In genomic region chr5:160341309-160341874, GRCh38 we compare ENCODE assay signal across 29 cellular contexts. TPM values are rescaled to one million over a fixed set of nuclear protein-coding genes. Genes with fewer than 3 reads are reported as not detected.
"Had no signal": no experiment of that assay in that cellular context is flagged by ENCODE, and none has a peak within 500 bp of the region (broad histone marks: within the 10 kb centered on the region; RNA-seq: fewer than 3 reads in every experiment).

No MANE protein-coding gene starts in this region.

- H3K27ac ChIP-seq: Peyer's patch, RWPE1, SJCRH30 had no signal

- H3K36me3 Mint-ChIP-seq: activated CD8-positive, alpha-beta memory T cell treated with anti-CD3 and anti-CD28 coated beads, Interleukin-2, amount 10 ng/mL, durations not matched to agents 7 days and 5 days; activated naive CD4-positive, alpha-beta T cell treated with anti-CD3 and anti-CD28 coated beads, Interleukin-2, amount 50 U/mL, for 72 hours had no signal

- FAIRE-seq: astrocyte had no signal

- H3K27me3 Mint-ChIP-seq: activated CD4-positive, alpha-beta T cell treated with anti-CD3 and anti-CD28 coated beads, Interleukin-2, amount 10 ng/mL, durations not matched to agents 24 days and 14 days had no signal

- H3K4me3 Mint-ChIP-seq: activated B cell treated with CpG ODN at 0.5 μM for 24 hours; activated CD4-positive, alpha-beta T cell treated with anti-CD3 and anti-CD28 coated beads, Interleukin-2, amount 10 ng/mL, durations not matched to agents 24 days and 14 days; activated CD8-positive, alpha-beta memory T cell treated with anti-CD3 and anti-CD28 coated beads, Interleukin-2, amount 10 ng/mL, durations not matched to agents 7 days and 5 days; activated naive CD8-positive, alpha-beta T cell treated with anti-CD3 and anti-CD28 coated beads, Interleukin-2, amount 50 U/mL, for 24 hours; activated T-cell treated with anti-CD3 and anti-CD28 coated beads, Interleukin-2, amount 50 U/mL, for 24 hours; activated T-helper 1 cell treated with anti-CD3 and anti-CD28 coated beads, Interleukin-12 subunit alpha, Interleukin-12 subunit beta, Interleukin-2, Interleukin-4 antibody, amounts not matched to agents 30 ng/mL and 10 ng/mL and 1 ng/mL, durations not matched to agents 14 hours and 24 hours and 36 hours; T-helper 1 cell treated with Interleukin-12 subunit alpha and Interleukin-12 subunit beta and Interleukin-4 antibody, amounts not matched to agents 30 μg/mL and 1 μg/mL, for 36 hours had no signal

- H3K36me3 ChIP-seq: Peyer's patch, SJCRH30 had no signal

- ATAC-seq: activated CD8-positive, alpha-beta memory T cell treated with anti-CD3 and anti-CD28 coated beads, Interleukin-2, amount 10 ng/mL, durations not matched to agents 7 days and 5 days; activated naive CD4-positive, alpha-beta T cell treated with anti-CD3 and anti-CD28 coated beads, Interleukin-2, amount 50 U/mL, for 72 hours; activated naive CD8-positive, alpha-beta T cell treated with anti-CD3 and anti-CD28 coated beads, Interleukin-2, amount 50 U/mL, for 24 hours; SK-N-SH treated with all-trans-retinoic acid at 6 μM for 48 hours had no signal

- H3K4me1 ChIP-seq: SJCRH30 had no signal

- H3K27me3 ChIP-seq: Peyer's patch, SJCRH30 had no signal

- H3K4me3 ChIP-seq: Peyer's patch, SJCRH30 had no signal

- H3K9me3 Mint-ChIP-seq: activated B cell treated with CpG ODN at 0.5 μM for 24 hours; activated CD4-positive, alpha-beta T cell treated with anti-CD3 and anti-CD28 coated beads, Interleukin-2, amount 10 ng/mL, durations not matched to agents 24 days and 14 days; activated naive CD4-positive, alpha-beta T cell treated with anti-CD3 and anti-CD28 coated beads, Interleukin-2, amount 50 U/mL, for 72 hours; activated naive CD8-positive, alpha-beta T cell treated with anti-CD3 and anti-CD28 coated beads, Interleukin-2, amount 50 U/mL, for 24 hours; activated T-cell treated with anti-CD3 and anti-CD28 coated beads, Interleukin-2, amount 50 U/mL, for 24 hours; activated T-helper 1 cell treated with anti-CD3 and anti-CD28 coated beads, Interleukin-12 subunit alpha, Interleukin-12 subunit beta, Interleukin-2, Interleukin-4 antibody, amounts not matched to agents 30 ng/mL and 10 ng/mL and 1 ng/mL, durations not matched to agents 14 hours and 24 hours and 36 hours; T-helper 1 cell treated with Interleukin-12 subunit alpha and Interleukin-12 subunit beta and Interleukin-4 antibody, amounts not matched to agents 30 μg/mL and 1 μg/mL, for 36 hours had no signal

- H3K4me1 Mint-ChIP-seq: activated B cell treated with CpG ODN at 0.5 μM for 24 hours had no signal

- H3K27ac Mint-ChIP-seq: activated B cell treated with CpG ODN at 0.5 μM for 24 hours; activated CD4-positive, alpha-beta T cell treated with anti-CD3 and anti-CD28 coated beads, Interleukin-2, amount 10 ng/mL, durations not matched to agents 24 days and 14 days; activated CD8-positive, alpha-beta memory T cell treated with anti-CD3 and anti-CD28 coated beads, Interleukin-2, amount 10 ng/mL, durations not matched to agents 7 days and 5 days; activated naive CD4-positive, alpha-beta T cell treated with anti-CD3 and anti-CD28 coated beads, Interleukin-2, amount 50 U/mL, for 72 hours; activated naive CD8-positive, alpha-beta T cell treated with anti-CD3 and anti-CD28 coated beads, Interleukin-2, amount 50 U/mL, for 24 hours; activated T-cell treated with anti-CD3 and anti-CD28 coated beads, Interleukin-2, amount 50 U/mL, for 24 hours; activated T-helper 1 cell treated with anti-CD3 and anti-CD28 coated beads, Interleukin-12 subunit alpha, Interleukin-12 subunit beta, Interleukin-2, Interleukin-4 antibody, amounts not matched to agents 30 ng/mL and 10 ng/mL and 1 ng/mL, durations not matched to agents 14 hours and 24 hours and 36 hours; T-helper 1 cell treated with Interleukin-12 subunit alpha and Interleukin-12 subunit beta and Interleukin-4 antibody, amounts not matched to agents 30 μg/mL and 1 μg/mL, for 36 hours had no signal

- H3K9me3 ChIP-seq: Peyer's patch, SJCRH30 had no signal

- DNase-seq: activated B cell treated with CpG ODN at 0.5 μM for 24 hours; activated CD4-positive, alpha-beta T cell treated with anti-CD3 and anti-CD28 coated beads for 1 hour; activated CD4-positive, alpha-beta T cell treated with anti-CD3 and anti-CD28 coated beads, Interleukin-2, amount 10 ng/mL, durations not matched to agents 24 days and 14 days; activated CD4-positive, alpha-beta T cell treated with anti-CD3 and anti-CD28 coated beads, Interleukin-2, amount 50 U/mL, for 48 hours; activated CD8-positive, alpha-beta memory T cell treated with anti-CD3 and anti-CD28 coated beads, Interleukin-2, amount 10 ng/mL, durations not matched to agents 7 days and 5 days; activated effector memory CD4-positive, alpha-beta T cell treated with Interleukin-2 at 50 U/mL for 16 hours; activated naive CD4-positive, alpha-beta T cell; activated naive CD8-positive, alpha-beta T cell treated with anti-CD3 and anti-CD28 coated beads, Interleukin-2, amount 50 U/mL, for 24 hours; activated T-cell treated with anti-CD3 and anti-CD28 coated beads, Interleukin-2, amount 50 U/mL, for 24 hours; caudate nucleus; Karpas-422; MM.1S; NCI-H1105 treated with DMSO at 0.1 percent for 48 hours; NCI-H1436 treated with DMSO at 0.1 percent for 48 hours; NCI-H187; NCI-H2081; NCI-H446 treated with DMSO at 0.1 percent for 48 hours; NCI-H526; NCI-H774; Peyer's patch; Right ventricle myocardium superior; SJCRH30 had no signal

RNA-seq across cellular contexts. Expression of gene CCNJL, which starts 29.0 kb away (rescaled TPM):
- total RNA-seq: activated CD4-positive, alpha-beta T cell treated with anti-CD3 and anti-CD28 coated beads, Interleukin-2, amount 10 ng/mL, durations not matched to agents 24 days and 14 days; activated T-helper 1 cell treated with anti-CD3 and anti-CD28 coated beads, Interleukin-12 subunit alpha, Interleukin-12 subunit beta, Interleukin-2, Interleukin-4 antibody, amounts not matched to agents 30 ng/mL and 10 ng/mL and 1 ng/mL, durations not matched to agents 14 hours and 24 hours and 36 hours; OCI-LY7 had no signal

RNA-seq across cellular contexts. Expression of gene C1QTNF2, which starts 29.0 kb away (rescaled TPM):
- total RNA-seq: activated B cell treated with CpG ODN at 0.5 μM for 24 hours; activated CD4-positive, alpha-beta T cell treated with anti-CD3 and anti-CD28 coated beads, Interleukin-2, amount 10 ng/mL, durations not matched to agents 24 days and 14 days; activated CD8-positive, alpha-beta memory T cell treated with anti-CD3 and anti-CD28 coated beads, Interleukin-2, amount 10 ng/mL, durations not matched to agents 7 days and 5 days; activated naive CD4-positive, alpha-beta T cell treated with anti-CD3 and anti-CD28 coated beads, Interleukin-2, amount 50 U/mL, for 72 hours; activated T-helper 1 cell treated with anti-CD3 and anti-CD28 coated beads, Interleukin-12 subunit alpha, Interleukin-12 subunit beta, Interleukin-2, Interleukin-4 antibody, amounts not matched to agents 30 ng/mL and 10 ng/mL and 1 ng/mL, durations not matched to agents 14 hours and 24 hours and 36 hours; OCI-LY7 had no signal
